In genomic region chr2:226117506-226118065, GRCh38 we compare ENCODE assay signal across 1 cellular context.
TF ChIP-seq lines count a peak whose summit lies in the region.

No MANE protein-coding gene starts in this region.

TF ChIP-seq in IMR-90, 13 proteins besides CTCF, POLR2A, EP300 and RAD21 (continued from another document):
- TF ChIP-seq MAFK (IDR thresholded peaks at IDR 0.05; ENCODE audit: low read depth, low read length) (no peak), SMC3 (IDR thresholded peaks at IDR 0.05; ENCODE audit: low read depth, low read length) (no peak)
